8 cellular contexts compared by ENCODE assay signal in genomic region chr2:129877289-129877741, GRCh38.
A peak's percentile ranks its signal among the peaks of the same experiment; 100 is the strongest.
DNase-seq lines count a peak whose midpoint lies in the region; ATAC-seq and TF ChIP-seq lines count a peak whose summit lies in the region.

No MANE protein-coding gene starts in this region.

- no peaks in the 10 kb centered on the region for H3K27me3 ChIP-seq in skeletal muscle tissue (ENCODE audit: control insufficient read depth in 3 of 3, insufficient read depth in 3 of 3, low read length in 3 of 3)

- peak; percentile 90 for DNase-seq in GM10266 (ENCODE audit: extremely low spot score)
- DNase-seq in NCI-H2029 (lab: John Stamatoyannopoulos, UW) = peak; percentile 83
- peak; percentile 80 for DNase-seq in MCF 10A (ENCODE audit: unreplicated experiment)
- DNase-seq in iPS-NIHi11 (ENCODE audit: low spot score) = peak; percentile 97
- no peak for DNase-seq in HPDE6-E6E7 (ENCODE audit: extremely low spot score)

- peak overlapping the region; percentile 81 to 95 (median 88) for H3K4me3 ChIP-seq in skeletal muscle tissue (ENCODE audit: low read length in 3 of 3)

- peak overlapping the region; percentile 77 to 95 (median 91) for H3K9ac ChIP-seq in skeletal muscle tissue (ENCODE audit: low read depth in 1 of 3, low read length in 3 of 3)

- no TSS peak for BruUV-seq in MCF 10A (replicated peaks; lab: Mats Ljungman, UMichigan)

- H3K9me3 ChIP-seq in skeletal muscle tissue (ENCODE audit: control insufficient read depth in 3 of 3, low read length in 3 of 3) = no peaks in the 10 kb centered on the region

- no peaks in the 10 kb centered on the region for H3K9me3 Mint-ChIP-seq in MCF 10A (ENCODE audit: unreplicated experiment)

- no peaks in the 10 kb centered on the region for H3K27me3 Mint-ChIP-seq in MCF 10A (ENCODE audit: insufficient read depth, unreplicated experiment)

- peaks cover 6% of the 10 kb centered on the region for H3K4me1 Mint-ChIP-seq in MCF 10A (ENCODE audit: insufficient read depth, unreplicated experiment)

- intact Hi-C loops in MCF 10A (cut with micrococcal nuclease) = no loop called here

- peaks cover 5 to 16% (median 9%) of the 10 kb centered on the region in 3 donors for H3K4me1 ChIP-seq in skeletal muscle tissue (ENCODE audit: control insufficient read depth in 3 of 3, insufficient read depth in 3 of 3, low read length in 3 of 3)

- H3K27ac ChIP-seq in VCaP (peak overlapping the region; percentile 71), skeletal muscle tissue (ENCODE audit: low read depth, low read length) (peak overlapping the region; percentile 62)

- POLR2A ChIA-PET in MCF 10A (lab: Yijun Ruan, JAX) = interaction anchor here (0.6 to 1.2 kb wide), 5 partner anchors 8 to 1571 kb away, joined by 3 to 4 read pairs (median 3); no protein-coding TSS in a partner anchor

- no peak overlapping the region for H3K27ac Mint-ChIP-seq in MCF 10A (ENCODE audit: low read depth, unreplicated experiment)

- peak overlapping the region; percentile 84 for H3K4me3 Mint-ChIP-seq in MCF 10A (ENCODE audit: unreplicated experiment)

- TF ChIP-seq CTCF in GM10266 (IDR thresholded peaks at IDR 0.05; ENCODE audit: control insufficient read depth, insufficient read depth, low read depth, missing control alignments) (no peak), VCaP (conservative IDR thresholded peaks at IDR 0.05) (no peak), MCF 10A (IDR thresholded peaks at IDR 0.05; ENCODE audit: unreplicated experiment) (no peak)

- CTCF ChIA-PET in MCF 10A (lab: Yijun Ruan, JAX) = interaction anchor here (0.7 to 2.6 kb wide), 2 partner anchors 27 to 50 kb away, joined by 3 to 10 read pairs; no protein-coding TSS in a partner anchor

- no peaks in the 10 kb centered on the region for H3K36me3 Mint-ChIP-seq in MCF 10A (ENCODE audit: insufficient read depth, unreplicated experiment)

- no peaks in the 10 kb centered on the region for H3K36me3 ChIP-seq in skeletal muscle tissue (ENCODE audit: control insufficient read depth in 3 of 3, insufficient read depth in 3 of 3, low read length in 3 of 3)

- peak; percentile 78 for ATAC-seq in HG02642 (IDR thresholded peaks at IDR 0.05; ENCODE audit: poor library complexity, unreplicated experiment)
